ENCODE assay signal across 13 cellular contexts in genomic region chr6:16800942-16801341, GRCh38. TPM values are rescaled to one million over a fixed set of nuclear protein-coding genes. Genes with fewer than 3 reads are reported as not detected.
DNase-seq lines count a peak whose midpoint lies in the region; ATAC-seq and TF ChIP-seq lines count a peak whose summit lies in the region.
"Had no signal": no experiment of that assay in that cellular context is flagged by ENCODE, and none has a peak within 500 bp of the region (broad histone marks: within the 10 kb centered on the region; RNA-seq: fewer than 3 reads in every experiment).

No MANE protein-coding gene starts in this region.

- peak overlapping the region; percentile 28 for H3K27ac Mint-ChIP-seq in activated naive CD8-positive, alpha-beta T cell treated with anti-CD3 and anti-CD28 coated beads, Interleukin-2, amount 50 U/mL, for 24 hours
- no peak overlapping the region for H3K27ac Mint-ChIP-seq in activated naive CD8-positive, alpha-beta T cell treated with anti-CD3 and anti-CD28 coated beads for 36 hours
- H3K27ac Mint-ChIP-seq: B cell, H9, T-cell had no signal

- ATAC-seq in activated naive CD8-positive, alpha-beta T cell treated with anti-CD3 and anti-CD28 coated beads, Interleukin-2, amount 50 U/mL, for 24 hours = peak; percentile 97
- no peak for ATAC-seq in HG03095 (IDR thresholded peaks at IDR 0.05; ENCODE audit: unreplicated experiment)
- no peak for ATAC-seq in HG03097 (IDR thresholded peaks at IDR 0.05; ENCODE audit: low FRiP score, unreplicated experiment)
- ATAC-seq: T-cell had no signal

- no peaks in the 10 kb centered on the region for H3K27me3 Mint-ChIP-seq in activated naive CD8-positive, alpha-beta T cell treated with anti-CD3 and anti-CD28 coated beads, Interleukin-2, amount 50 U/mL, for 24 hours
- H3K27me3 Mint-ChIP-seq in activated naive CD8-positive, alpha-beta T cell treated with anti-CD3 and anti-CD28 coated beads for 36 hours = no peaks in the 10 kb centered on the region
- H3K27me3 Mint-ChIP-seq: T-cell had no signal

- H3K27me3 ChIP-seq in stomach smooth muscle (ENCODE audit: control insufficient read depth in 1 of 2, insufficient read depth in 2 of 2, low read length in 2 of 2) = no peaks in the 10 kb centered on the region

- H3K36me3 ChIP-seq in stomach smooth muscle (ENCODE audit: control insufficient read depth in 2 of 2, insufficient read depth in 2 of 2, low read length in 2 of 2) = no peaks in the 10 kb centered on the region

- TF ChIP-seq CTCF in fibroblast of pulmonary artery (IDR thresholded peaks at IDR 0.05; ENCODE audit: low read length, missing control alignments) = no peak

- no peaks in the 10 kb centered on the region for H3K9me3 ChIP-seq in stomach smooth muscle (ENCODE audit: control insufficient read depth in 2 of 2, low read length in 2 of 2)

- peak overlapping the region; percentile 31 for H3K27ac ChIP-seq in stomach smooth muscle (ENCODE audit: low read length)

- H3K9ac ChIP-seq in stomach smooth muscle (ENCODE audit: low read length in 2 of 2) = no peak overlapping the region

- no peaks in the 10 kb centered on the region for H3K36me3 Mint-ChIP-seq in activated naive CD8-positive, alpha-beta T cell treated with anti-CD3 and anti-CD28 coated beads, Interleukin-2, amount 50 U/mL, for 24 hours (ENCODE audit: low read depth)
- H3K36me3 Mint-ChIP-seq in activated naive CD8-positive, alpha-beta T cell treated with anti-CD3 and anti-CD28 coated beads for 36 hours = no peaks in the 10 kb centered on the region
- H3K36me3 Mint-ChIP-seq: T-cell had no signal

- H3K9me3 Mint-ChIP-seq in activated naive CD8-positive, alpha-beta T cell treated with anti-CD3 and anti-CD28 coated beads, Interleukin-2, amount 50 U/mL, for 24 hours = no peaks in the 10 kb centered on the region
- no peaks in the 10 kb centered on the region for H3K9me3 Mint-ChIP-seq in activated naive CD8-positive, alpha-beta T cell treated with anti-CD3 and anti-CD28 coated beads for 36 hours
- H3K9me3 Mint-ChIP-seq: H9, T-cell had no signal

- H3K4me3 ChIP-seq in fibroblast of pulmonary artery (replicated peaks; ENCODE audit: low read depth, low read length) = no peak overlapping the region
- no peak overlapping the region for H3K4me3 ChIP-seq in stomach smooth muscle (ENCODE audit: low read length in 2 of 2)

- H3K4me1 ChIP-seq in stomach smooth muscle (ENCODE audit: control insufficient read depth, insufficient read depth, low read length) = peaks cover 29% of the 10 kb centered on the region

- no peak overlapping the region for H3K4me3 Mint-ChIP-seq in activated naive CD8-positive, alpha-beta T cell treated with anti-CD3 and anti-CD28 coated beads, Interleukin-2, amount 50 U/mL, for 24 hours
- H3K4me3 Mint-ChIP-seq in activated naive CD8-positive, alpha-beta T cell treated with anti-CD3 and anti-CD28 coated beads for 36 hours = no peak overlapping the region
- H3K4me3 Mint-ChIP-seq: B cell, H9, T-cell had no signal

- peaks cover 36% of the 10 kb centered on the region for H3K4me1 Mint-ChIP-seq in activated naive CD8-positive, alpha-beta T cell treated with anti-CD3 and anti-CD28 coated beads, Interleukin-2, amount 50 U/mL, for 24 hours
- peaks cover 14% of the 10 kb centered on the region for H3K4me1 Mint-ChIP-seq in activated naive CD8-positive, alpha-beta T cell treated with anti-CD3 and anti-CD28 coated beads for 36 hours
- H3K4me1 Mint-ChIP-seq: B cell, T-cell had no signal

- peak; percentile 12 for DNase-seq in activated naive CD8-positive, alpha-beta T cell treated with anti-CD3 and anti-CD28 coated beads, Interleukin-2, amount 50 U/mL, for 24 hours
- no peak for DNase-seq in activated naive CD8-positive, alpha-beta T cell treated with anti-CD3 and anti-CD28 coated beads for 36 hours
- DNase-seq in OCI-M1 (lab: John Stamatoyannopoulos, UW) (peak; percentile 85), fibroblast of pulmonary artery (ENCODE audit: low read depth) (peak; percentile 47), NCI-H1092 treated with DMSO at 0.1 percent for 48 hours (lab: John Stamatoyannopoulos, UW) (no peak)
- DNase-seq: foreskin melanocyte, H9, NCI-H1105, T-cell had no signal

RNA-seq across cellular contexts. Expression of gene ATXN1, which starts 39.7 kb away (rescaled TPM):
- total RNA-seq in activated naive CD8-positive, alpha-beta T cell treated with anti-CD3 and anti-CD28 coated beads for 36 hours = 10 to 100 TPM; 27.8 to 32.8 TPM

Comparison
In these comparisons a context has a peak if more than half of its experiments do, and no peak if none do; other contexts are left out.
1. DNase-seq: peak in activated naive CD8-positive, alpha-beta T cell treated with anti-CD3 and anti-CD28 coated beads, Interleukin-2, amount 50 U/mL, for 24 hours (single experiment), OCI-M1 (single experiment) and fibroblast of pulmonary artery (single experiment); none in activated naive CD8-positive, alpha-beta T cell treated with anti-CD3 and anti-CD28 coated beads for 36 hours (single experiment) and NCI-H1092 treated with DMSO at 0.1 percent for 48 hours (single experiment).